8 cellular contexts compared by ENCODE assay signal in the genomic region with DNA sequence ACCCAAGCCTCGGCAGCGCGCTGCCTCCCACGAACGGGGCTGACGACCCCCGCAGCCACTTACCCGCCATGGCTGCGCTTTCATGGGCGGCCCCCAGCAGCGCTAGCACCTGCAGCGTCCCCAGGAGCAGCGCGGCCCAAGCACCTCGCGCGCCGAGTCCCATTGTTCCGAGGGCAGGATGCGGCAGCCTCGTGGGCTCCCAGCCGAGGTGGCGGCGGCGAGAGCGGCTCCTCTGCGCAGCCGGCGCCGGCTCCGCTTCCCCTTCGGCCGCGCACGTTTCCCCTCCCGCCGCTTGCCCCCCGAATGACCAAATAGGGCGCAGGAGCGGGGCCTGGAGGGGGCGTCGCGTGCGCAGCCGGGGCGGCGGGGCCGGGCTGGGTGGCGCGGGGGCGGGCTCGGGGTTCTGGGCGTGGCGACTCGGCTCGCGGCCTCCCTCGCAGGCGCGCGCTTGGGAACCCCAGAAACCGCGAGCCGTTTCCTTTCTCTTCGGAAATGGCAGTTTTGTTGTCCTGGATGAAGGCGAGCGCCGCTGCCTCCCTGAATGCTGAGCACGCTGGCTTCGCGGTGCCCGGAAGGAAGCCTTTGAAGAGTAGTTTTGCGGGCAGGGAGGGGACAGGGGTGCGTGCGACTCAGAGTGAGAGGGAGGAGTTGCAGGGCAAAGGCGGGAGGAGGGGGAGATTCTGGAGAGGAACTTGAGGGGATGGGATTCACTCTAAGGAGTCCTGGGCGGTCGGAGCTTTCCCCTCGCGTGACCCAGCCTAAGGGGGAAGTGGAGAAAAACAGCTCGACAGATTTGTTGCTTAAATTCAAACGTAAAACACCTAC. TPM values are rescaled to one million over a fixed set of nuclear protein-coding genes. Genes with fewer than 3 reads are reported as not detected.
DNase-seq lines count a peak whose midpoint lies in the region; ATAC-seq lines count a peak whose summit lies in the region.

A gene with protein sequence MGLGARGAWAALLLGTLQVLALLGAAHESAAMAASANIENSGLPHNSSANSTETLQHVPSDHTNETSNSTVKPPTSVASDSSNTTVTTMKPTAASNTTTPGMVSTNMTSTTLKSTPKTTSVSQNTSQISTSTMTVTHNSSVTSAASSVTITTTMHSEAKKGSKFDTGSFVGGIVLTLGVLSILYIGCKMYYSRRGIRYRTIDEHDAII (minus strand): TSS at position 305 of the 825 bp plus-strand sequence. CDS start 142 bp downstream, at position 163.

- peaks cover 61% of the 10 kb centered on the region for H3K4me1 Mint-ChIP-seq in activated CD8-positive, alpha-beta memory T cell treated with anti-CD3 and anti-CD28 coated beads, Interleukin-2, amount 10 ng/mL, durations not matched to agents 7 days and 5 days

- H3K9ac ChIP-seq in endocrine pancreas (ENCODE audit: control insufficient read depth, insufficient read depth, low read length) = peak within 1 kb of the TSS; percentile 84

- ATAC-seq in GM19328 (IDR thresholded peaks at IDR 0.05; ENCODE audit: unreplicated experiment) = peak; percentile 70
- ATAC-seq in HG03469 (IDR thresholded peaks at IDR 0.05; ENCODE audit: unreplicated experiment) = peak; percentile 30
- ATAC-seq in activated CD8-positive, alpha-beta memory T cell treated with anti-CD3 and anti-CD28 coated beads, Interleukin-2, amount 10 ng/mL, durations not matched to agents 7 days and 5 days = peak; percentile 82

- peaks cover 28% of the 10 kb centered on the region for H3K36me3 Mint-ChIP-seq in activated CD8-positive, alpha-beta memory T cell treated with anti-CD3 and anti-CD28 coated beads, Interleukin-2, amount 10 ng/mL, durations not matched to agents 7 days and 5 days

- H3K4me3 ChIP-seq in endocrine pancreas (ENCODE audit: control insufficient read depth, insufficient read depth, low read length) = peak within 1 kb of the TSS; percentile 95

- CTCF ChIA-PET in activated CD8-positive, alpha-beta memory T cell treated with anti-CD3 and anti-CD28 coated beads, Interleukin-2, amount 10 ng/mL, durations not matched to agents 7 days and 5 days (lab: Charles Lee) = interaction anchor here (0.7 to 2.3 kb wide), 21 partner anchors 14 to 164 kb away, joined by 3 to 12 read pairs (median 4); no protein-coding TSS in a partner anchor

- peak within 1 kb of the TSS; percentile 98 for H3K27ac Mint-ChIP-seq in activated CD8-positive, alpha-beta memory T cell treated with anti-CD3 and anti-CD28 coated beads, Interleukin-2, amount 10 ng/mL, durations not matched to agents 7 days and 5 days

- no peaks in the 10 kb centered on the region for H3K27me3 ChIP-seq in endocrine pancreas (ENCODE audit: control insufficient read depth, insufficient read depth, low read length)

- no peaks in the 10 kb centered on the region for H3K9me3 Mint-ChIP-seq in activated CD8-positive, alpha-beta memory T cell treated with anti-CD3 and anti-CD28 coated beads, Interleukin-2, amount 10 ng/mL, durations not matched to agents 7 days and 5 days (ENCODE audit: low read depth)

- peak; percentile 96 for DNase-seq in CD1c-positive myeloid dendritic cell (ENCODE audit: extremely low spot score)
- DNase-seq in NK-92 treated with Interleukin-12 subunit alpha and Interleukin-12 subunit beta, amount 100 ng/mL, for 24 hours (lab: John Stamatoyannopoulos, UW) = peak; percentile 86
- peak; percentile 95 for DNase-seq in activated CD8-positive, alpha-beta memory T cell treated with anti-CD3 and anti-CD28 coated beads, Interleukin-2, amount 10 ng/mL, durations not matched to agents 7 days and 5 days
- peak; percentile 93 for DNase-seq in mesenteric fat pad (ENCODE audit: low spot score)
- DNase-seq in stimulated activated CD8-positive, alpha-beta memory T cell treated with anti-CD3 and anti-CD28 coated beads, Interleukin-15, amount 100 ng/mL, for 4 hours (ENCODE audit: low read depth in 2 of 2) = peak; percentile 74 to 82

- H3K4me3 Mint-ChIP-seq in activated CD8-positive, alpha-beta memory T cell treated with anti-CD3 and anti-CD28 coated beads, Interleukin-2, amount 10 ng/mL, durations not matched to agents 7 days and 5 days = peak within 1 kb of the TSS; percentile 87

- H3K9me3 ChIP-seq in endocrine pancreas (ENCODE audit: control insufficient read depth, low read length) = no peaks in the 10 kb centered on the region

- peaks cover 18% of the 10 kb centered on the region for H3K4me1 ChIP-seq in endocrine pancreas (ENCODE audit: control insufficient read depth, insufficient read depth, low read length)

- H3K27me3 Mint-ChIP-seq in activated CD8-positive, alpha-beta memory T cell treated with anti-CD3 and anti-CD28 coated beads, Interleukin-2, amount 10 ng/mL, durations not matched to agents 7 days and 5 days = no peaks in the 10 kb centered on the region

- H3K36me3 ChIP-seq in endocrine pancreas (ENCODE audit: control insufficient read depth, insufficient read depth, low read length) = no peaks in the 10 kb centered on the region

RNA-seq across cellular contexts. Expression of the gene that starts here (rescaled TPM):
- 100 to 1,000 TPM; 194 to 242 TPM for total RNA-seq in activated CD8-positive, alpha-beta memory T cell treated with anti-CD3 and anti-CD28 coated beads, Interleukin-2, amount 10 ng/mL, durations not matched to agents 7 days and 5 days
- 93.0 TPM for total RNA-seq in mesenteric fat pad

Comparison
In these comparisons a context has a peak if more than half of its experiments do, and no peak if none do; other contexts are left out.
1. Peak in every context shown above with its lines: DNase-seq, ATAC-seq and H3K4me3 ChIP-seq.
2. ATAC-seq: peak in every context shown above with its lines; median percentile 82 in activated CD8-positive, alpha-beta memory T cell treated with anti-CD3 and anti-CD28 coated beads, Interleukin-2, amount 10 ng/mL, durations not matched to agents 7 days and 5 days; 70 in GM19328; 30 in HG03469.